Comparison of ENCODE assay signal across 1 cellular context in the genomic region with DNA sequence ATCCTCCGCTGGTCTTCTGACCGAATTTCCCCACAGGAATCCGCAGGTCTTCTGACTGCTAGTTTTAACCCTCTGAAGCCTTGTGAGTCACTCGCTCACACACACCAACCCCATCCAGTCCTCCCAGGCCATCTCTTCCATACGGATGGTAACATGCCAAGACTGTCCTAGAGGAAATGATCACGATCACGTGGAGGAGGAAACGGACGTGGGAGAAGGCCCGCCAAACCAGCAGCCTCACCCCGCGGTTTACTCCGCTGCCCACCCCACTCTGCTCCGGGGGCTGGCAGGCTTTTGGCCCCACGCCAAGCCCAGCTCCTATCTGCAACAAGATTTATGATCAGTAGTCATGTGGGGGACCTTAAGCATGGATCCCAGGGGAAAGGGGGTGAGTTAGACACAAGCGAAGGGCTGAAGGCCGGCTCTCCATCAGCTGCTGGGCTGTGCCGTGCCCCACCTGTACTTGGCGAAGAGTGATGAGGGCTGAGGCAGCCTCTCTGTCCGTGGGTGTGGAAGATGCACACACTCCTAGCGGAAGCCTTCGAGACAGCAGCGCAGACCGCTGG.
TF ChIP-seq lines count a peak whose summit lies in the region.

No MANE protein-coding gene starts in this region.

TF ChIP-seq in K562, 482 proteins besides CTCF, POLR2A, EP300 and RAD21 (continued from another document):
- TF ChIP-seq THRB (CRISPR knock-in tag; conservative IDR thresholded peaks at IDR 0.05), result no peak
- no peak for TF ChIP-seq CEBPB (tag; IDR thresholded peaks at IDR 0.05)
- TF ChIP-seq, protein P1, sequence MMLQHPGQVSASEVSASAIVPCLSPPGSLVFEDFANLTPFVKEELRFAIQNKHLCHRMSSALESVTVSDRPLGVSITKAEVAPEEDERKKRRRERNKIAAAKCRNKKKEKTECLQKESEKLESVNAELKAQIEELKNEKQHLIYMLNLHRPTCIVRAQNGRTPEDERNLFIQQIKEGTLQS (IDR thresholded peaks at IDR 0.05), result 0 out of 2 replicates have a peak, but pooled peaks have one; percentile 11
- TF ChIP-seq, protein P1 (CRISPR knock-in tag; conservative IDR thresholded peaks at IDR 0.05), result no peak
- TF ChIP-seq ZNF778 (CRISPR knock-in tag; IDR thresholded peaks at IDR 0.05), result no peak
- no peak for TF ChIP-seq ELF1 (tag; IDR thresholded peaks at IDR 0.05)
- no peak for TF ChIP-seq TCF7L2 (IDR thresholded peaks at IDR 0.05; ENCODE audit: low read depth, low read length)
- TF ChIP-seq, protein P2, sequence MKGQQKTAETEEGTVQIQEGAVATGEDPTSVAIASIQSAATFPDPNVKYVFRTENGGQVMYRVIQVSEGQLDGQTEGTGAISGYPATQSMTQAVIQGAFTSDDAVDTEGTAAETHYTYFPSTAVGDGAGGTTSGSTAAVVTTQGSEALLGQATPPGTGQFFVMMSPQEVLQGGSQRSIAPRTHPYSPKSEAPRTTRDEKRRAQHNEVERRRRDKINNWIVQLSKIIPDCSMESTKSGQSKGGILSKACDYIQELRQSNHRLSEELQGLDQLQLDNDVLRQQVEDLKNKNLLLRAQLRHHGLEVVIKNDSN (CRISPR knock-in tag; IDR thresholded peaks at IDR 0.05), result peak; percentile 56
- TF ChIP-seq JUND (IDR thresholded peaks at IDR 0.05; ENCODE audit: borderline replicate concordance, low read depth, low read length), result peak; percentile 30; the same call in 1 of the 2 replicates
- no peak for TF ChIP-seq JUND (tag; IDR thresholded peaks at IDR 0.05; ENCODE audit: borderline replicate concordance, low read depth, low read length)
- TF ChIP-seq MTA1 (IDR thresholded peaks at IDR 0.05; ENCODE audit: borderline replicate concordance), result no peak
- TF ChIP-seq, protein P3, sequence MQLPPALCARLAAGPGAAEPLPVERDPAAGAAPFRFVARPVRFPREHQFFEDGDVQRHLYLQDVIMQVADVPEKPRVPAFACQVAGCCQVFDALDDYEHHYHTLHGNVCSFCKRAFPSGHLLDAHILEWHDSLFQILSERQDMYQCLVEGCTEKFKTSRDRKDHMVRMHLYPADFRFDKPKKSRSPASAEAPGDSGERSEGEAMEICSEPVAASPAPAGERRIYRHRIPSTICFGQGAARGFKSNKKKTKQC (CRISPR knock-in tag; IDR thresholded peaks at IDR 0.05), result no peak
- no peak for TF ChIP-seq ZBTB7A (IDR thresholded peaks at IDR 0.05; ENCODE audit: borderline replicate concordance, control insufficient read depth, low read depth, low read length)
- TF ChIP-seq BRF2 (IDR thresholded peaks at IDR 0.05; ENCODE audit: borderline replicate concordance, insufficient read depth, insufficient read length), result no peak
- no peak for TF ChIP-seq ETS1 (conservative IDR thresholded peaks at IDR 0.05; ENCODE audit: control insufficient read depth, low read depth, low read length)
- TF ChIP-seq MED1 (CRISPR knock-in tag; IDR thresholded peaks at IDR 0.05; ENCODE audit: borderline replicate concordance), result no peak
